10 cellular contexts compared by ENCODE assay signal in genomic region chr7:93178213-93178612, GRCh38. TPM values are rescaled to one million over a fixed set of nuclear protein-coding genes. Genes with fewer than 3 reads are reported as not detected.
A peak's percentile ranks its signal among the peaks of the same experiment; 100 is the strongest.
DNase-seq lines count a peak whose midpoint lies in the region; ATAC-seq and TF ChIP-seq lines count a peak whose summit lies in the region.
"Had no signal": no experiment of that assay in that cellular context is flagged by ENCODE, and none has a peak within 500 bp of the region (broad histone marks: within the 10 kb centered on the region; RNA-seq: fewer than 3 reads in every experiment).

No MANE protein-coding gene starts in this region.

- peak in 1 of 2 experiments; percentile 27 for DNase-seq in Caco-2
- DNase-seq in M059J (ENCODE audit: low read depth), result peak; percentile 51
- peak; percentile 3 for DNase-seq in SK-N-SH
- DNase-seq in kidney tubule cell (ENCODE audit: low spot score), result peak; percentile 28
- no peak for DNase-seq in caudate nucleus (lab: John Stamatoyannopoulos, UW)
- DNase-seq in stimulated activated CD4-positive, alpha-beta T cell treated with anti-CD3 and anti-CD28 coated beads, Interleukin-4, amount 100 ng/mL, for 1 hour, result no peak
- DNase-seq in T-helper 9 cell, result no peak
- DNase-seq: activated T-cell treated with anti-CD3 and anti-CD28 coated beads, Interleukin-2, amount 50 U/mL, for 1 hour had no signal

- intact Hi-C loops in Caco-2 (cut with micrococcal nuclease; ENCODE audit: unreplicated experiment), result loop anchor here (1.0 to 5.0 kb wide), 6 partner anchors 31 to 373 kb away; partner anchors contain the start of gene VPS50

- no peaks in the 10 kb centered on the region for H3K9me2 ChIP-seq in SK-N-SH

- TF ChIP-seq EP300 in SK-N-SH (IDR thresholded peaks at IDR 0.05; ENCODE audit: borderline replicate concordance in 1 of 2, low read depth in 1 of 2, low read length in 1 of 2), result no peak

- CTCF ChIA-PET in Caco-2 (lab: Charles Lee), result interaction anchor here (1.0 to 2.2 kb wide), 2 partner anchors 50 to 54 kb away, joined by 6 to 12 read pairs; partner anchors contain the start of gene VPS50
- CTCF ChIA-PET in SK-N-SH (lab: Yijun Ruan, JAX), result interaction anchor here (1.0 to 1.4 kb wide), 3 partner anchors 49 to 54 kb away, joined by 3 to 7 read pairs (median 4); partner anchors contain the start of gene VPS50

- peaks cover 4% of the 10 kb centered on the region for H3K36me3 Mint-ChIP-seq in Caco-2 (ENCODE audit: insufficient read depth, unreplicated experiment)

- H3K4me3 Mint-ChIP-seq in Caco-2 (ENCODE audit: unreplicated experiment), result no peak overlapping the region

- H3K9ac ChIP-seq in SK-N-SH, result no peak overlapping the region

- H3K79me2 ChIP-seq in SK-N-SH (ENCODE audit: insufficient read depth), result no peaks in the 10 kb centered on the region

- H3K36me3 ChIP-seq in Caco-2 (ENCODE audit: control insufficient read depth, insufficient read depth, low read length) (no peaks in the 10 kb centered on the region), SK-N-SH (replicated peaks in 1 of 2; ENCODE audit: control insufficient read depth in 1 of 2, insufficient read depth in 2 of 2, low read length in 1 of 2) (no peaks in the 10 kb centered on the region)

- H3K4me3 ChIP-seq in Caco-2 (ENCODE audit: low read depth, low read length) (no peak overlapping the region), SK-N-SH (ENCODE audit: low read depth in 2 of 2, low read length in 1 of 2) (no peak overlapping the region)

- H3K27me3 ChIP-seq in Caco-2 (replicated peaks; ENCODE audit: control insufficient read depth, insufficient read depth, low read length), result no peaks in the 10 kb centered on the region
- peaks cover 31% of the 10 kb centered on the region for H3K27me3 ChIP-seq in SK-N-SH (ENCODE audit: insufficient read depth)

- TF ChIP-seq RAD21 in SK-N-SH (IDR thresholded peaks at IDR 0.05; ENCODE audit: low read length), result peak; percentile 68

- peaks cover 3% of the 10 kb centered on the region for H3K9me3 Mint-ChIP-seq in Caco-2 (ENCODE audit: unreplicated experiment)

- POLR2A ChIA-PET in Caco-2 (lab: Charles Lee), result no interaction called here
- POLR2A ChIA-PET in SK-N-SH (lab: Yijun Ruan, JAX), result no interaction called here

- no peak overlapping the region for H3K27ac Mint-ChIP-seq in Caco-2 (ENCODE audit: unreplicated experiment)

- 3% methylated on average over 3 of the region's 3 CpGs for WGBS in SK-N-SH (ENCODE audit: low lambda C conversion rate)

- no peaks in the 10 kb centered on the region for H3F3A ChIP-seq in SK-N-SH (replicated peaks; ENCODE audit: insufficient read depth)

- H3K9me3 ChIP-seq in Caco-2 (0 out of 2 replicates have a peak, but pooled peaks cover under 1% of the 10 kb centered on the region), SK-N-SH (no peaks in the 10 kb centered on the region)

- H4K20me1 ChIP-seq in SK-N-SH (ENCODE audit: insufficient read depth), result no peaks in the 10 kb centered on the region

- H3K4me1 Mint-ChIP-seq in Caco-2 (ENCODE audit: low read depth, unreplicated experiment), result no peaks in the 10 kb centered on the region

- H3K4me2 ChIP-seq in SK-N-SH, result no peak overlapping the region

- H3K27ac ChIP-seq in SK-N-SH (ENCODE audit: low read depth in 2 of 2, low read length in 1 of 2) (no peak overlapping the region), caudate nucleus (ENCODE audit: low read depth, low read length) (no peak overlapping the region)

- H3K27me3 Mint-ChIP-seq in Caco-2 (ENCODE audit: insufficient read depth, unreplicated experiment), result peaks cover 7% of the 10 kb centered on the region

- H2AFZ ChIP-seq in SK-N-SH (ENCODE audit: low read depth), result no peak overlapping the region

- TF ChIP-seq CTCF in Caco-2 (IDR thresholded peaks at IDR 0.05; ENCODE audit: insufficient read depth in 1 of 2, low read depth in 1 of 2, low read length in 1 of 2, severe bottlenecking in 1 of 2, unreplicated experiment in 1 of 2) (peak; percentile 38 to 60), SK-N-SH (IDR thresholded peaks at IDR 0.05) (peak; percentile 51)

- no peak for ATAC-seq in GM21390 (IDR thresholded peaks at IDR 0.05; ENCODE audit: unreplicated experiment)

- H3K4me1 ChIP-seq in Caco-2, result no peaks in the 10 kb centered on the region
- H3K4me1 ChIP-seq in SK-N-SH (ENCODE audit: control insufficient read depth in 1 of 2, insufficient read depth in 2 of 2, low read depth in 1 of 2, low read length in 1 of 2), result no peaks in the 10 kb centered on the region

- BruUV-seq in Caco-2 (replicated peaks; lab: Mats Ljungman, UMichigan), result no TSS peak

TF ChIP-seq in SK-N-SH, 30 proteins besides CTCF, POLR2A, EP300 and RAD21:
- TF ChIP-seq NFIC (IDR thresholded peaks at IDR 0.05; ENCODE audit: borderline replicate concordance) (no peak), ELF1 (IDR thresholded peaks at IDR 0.05) (no peak), SMC3 (IDR thresholded peaks at IDR 0.05; ENCODE audit: low read depth, low read length) (peak; percentile 21), REST (IDR thresholded peaks at IDR 0.05; ENCODE audit: low read depth, low read length) (no peak)
TF ChIP-seq in SK-N-SH: peak in this region for 1.

RNA-seq across cellular contexts. Expression of gene SAMD9L, which starts 30.0 kb away (rescaled TPM):
- total RNA-seq in Caco-2 (2022), result not detected in 2 replicates
- total RNA-seq in M059J (2014; rRNA removed; shearing (Covaris generic)), result 103 and 105 TPM in 2 replicates
- polyA plus RNA-seq in SK-N-SH (2012; rRNA removed), result 1.8 and 2.2 TPM in 2 replicates
- polyA plus RNA-seq in SK-N-SH (2012; cell fraction: cytosol; rRNA removed), result 2.3 and 2.6 TPM in 2 replicates
- polyA plus RNA-seq in SK-N-SH (2012; cell fraction: nucleus; rRNA removed), result 2.0 and 5.5 TPM in 2 replicates

RNA-seq across cellular contexts. Expression of gene HEPACAM2, which starts 48.1 kb away (rescaled TPM):
- total RNA-seq in Caco-2 (2022), result 2.1 and 4.4 TPM in 2 replicates
- not detected in 2 replicates for total RNA-seq in M059J (2014; rRNA removed; shearing (Covaris generic))
- polyA plus RNA-seq in SK-N-SH (2012; rRNA removed), result not detected in 2 replicates
- 0.03 TPM in 2 replicates for polyA plus RNA-seq in SK-N-SH (2012; cell fraction: cytosol; rRNA removed)
- 0.04 TPM in 1 of 2 replicates, not detected in the other for polyA plus RNA-seq in SK-N-SH (2012; cell fraction: nucleus; rRNA removed)
- total RNA-seq: NCI-H460 had no signal

RNA-seq across cellular contexts. Expression of gene VPS50, which starts 54.0 kb away (rescaled TPM):
- 38.7 and 40.3 TPM in 2 replicates for total RNA-seq in Caco-2 (2022)
- 19.0 and 24.5 TPM in 2 replicates for total RNA-seq in M059J (2014; rRNA removed; shearing (Covaris generic))
- 9.1 and 12.4 TPM in 2 replicates for polyA plus RNA-seq in SK-N-SH (2012; rRNA removed)
- 11.0 and 12.1 TPM in 2 replicates for polyA plus RNA-seq in SK-N-SH (2012; cell fraction: cytosol; rRNA removed)
- polyA plus RNA-seq in SK-N-SH (2012; cell fraction: nucleus; rRNA removed), result 15.1 and 32.6 TPM in 2 replicates

Comparison
In these comparisons a context has a peak if more than half of its experiments do, and no peak if none do; other contexts are left out.
1. DNase-seq: peak in M059J (single experiment), SK-N-SH (single experiment) and kidney tubule cell (single experiment); none in caudate nucleus (0 of 61), stimulated activated CD4-positive, alpha-beta T cell treated with anti-CD3 and anti-CD28 coated beads, Interleukin-4, amount 100 ng/mL, for 1 hour (single experiment) and T-helper 9 cell (single experiment).
2. RNA of gene SAMD9L, which starts 30.0 kb away (total RNA-seq): 103 to 105 TPM in M059J; not detected in Caco-2; every median in the first group is over 100 times any median in the second.